Comparison of ENCODE assay signal across 12 cellular contexts in genomic region chr4:161642708-161643107, GRCh38.
DNase-seq lines count a peak whose midpoint lies in the region; ATAC-seq, FAIRE-seq and TF ChIP-seq lines count a peak whose summit lies in the region.
"Had no signal": no experiment of that assay in that cellular context is flagged by ENCODE, and none has a peak within 500 bp of the region (broad histone marks: within the 10 kb centered on the region; RNA-seq: fewer than 3 reads in every experiment).

No MANE protein-coding gene starts in this region.

- no peak overlapping the region for H3K9ac ChIP-seq in Karpas-422 (ENCODE audit: low read length)
- no peak overlapping the region for H3K9ac ChIP-seq in adipocyte (ENCODE audit: low read length)

- H3K9me3 ChIP-seq in Karpas-422 (ENCODE audit: low read length) = peaks cover 28% of the 10 kb centered on the region
- H3K9me3 ChIP-seq in adipocyte (ENCODE audit: control insufficient read depth, low read length) = peaks cover 8% of the 10 kb centered on the region
- H3K9me3 ChIP-seq in thyroid gland = no peaks in the 10 kb centered on the region
- H3K9me3 ChIP-seq: thoracic aorta had no signal

- TF ChIP-seq CTCF in D721Med (IDR thresholded peaks at IDR 0.05; ENCODE audit: insufficient read depth, missing control alignments) = peak; percentile 4
- no peak for TF ChIP-seq CTCF in thyroid gland (IDR thresholded peaks at IDR 0.05)

- H2AFZ ChIP-seq in Karpas-422 (ENCODE audit: low read length) = no peak overlapping the region

- H3K4me3 ChIP-seq in Karpas-422 (ENCODE audit: low read length) (no peak overlapping the region), adipocyte (ENCODE audit: low read length) (no peak overlapping the region), thyroid gland (replicated peaks in 1 of 3) (no peak overlapping the region)
- H3K4me3 ChIP-seq: thoracic aorta had no signal

- H3K4me2 ChIP-seq in Karpas-422 (ENCODE audit: low read depth, low read length, poor library complexity, severe bottlenecking) = no peak overlapping the region

- no peak for TF ChIP-seq POLR2A in thyroid gland (IDR thresholded peaks at IDR 0.05)

- H3K79me2 ChIP-seq in Karpas-422 (ENCODE audit: low read length) = no peaks in the 10 kb centered on the region

- H3K4me1 ChIP-seq in Karpas-422 (ENCODE audit: low read length) = no peaks in the 10 kb centered on the region
- no peaks in the 10 kb centered on the region for H3K4me1 ChIP-seq in adipocyte (ENCODE audit: control insufficient read depth, insufficient read depth, low read length)
- no peaks in the 10 kb centered on the region for H3K4me1 ChIP-seq in thyroid gland

- no peak overlapping the region for H3K27ac ChIP-seq in Karpas-422 (ENCODE audit: low read length)
- no peak overlapping the region for H3K27ac ChIP-seq in thyroid gland
- H3K27ac ChIP-seq: thoracic aorta had no signal

- WGBS in thyroid gland, 2 donors = 70 to 80% methylated on average over 1 of the region's 1 CpG

- intact Hi-C loops in thyroid gland (cut with DNase I) = no loop called here

- no peak for ATAC-seq in GM19452 (IDR thresholded peaks at IDR 0.05; ENCODE audit: unreplicated experiment)
- ATAC-seq in HG03354 (IDR thresholded peaks at IDR 0.05; ENCODE audit: poor library complexity, severe bottlenecking, unreplicated experiment) = no peak
- ATAC-seq: naive thymus-derived CD4-positive, alpha-beta T cell had no signal

- H4K20me1 ChIP-seq in Karpas-422 (ENCODE audit: insufficient read depth, low read depth, low read length) = no peaks in the 10 kb centered on the region

- H3K36me3 ChIP-seq in Karpas-422 (ENCODE audit: insufficient read depth, low read length) (no peaks in the 10 kb centered on the region), adipocyte (ENCODE audit: control insufficient read depth, insufficient read depth, low read length, severe bottlenecking) (no peaks in the 10 kb centered on the region), thyroid gland (no peaks in the 10 kb centered on the region)
- H3K36me3 ChIP-seq: thoracic aorta had no signal

- no peaks in the 10 kb centered on the region for H3K9me2 ChIP-seq in Karpas-422 (replicated peaks; ENCODE audit: insufficient read depth, low read length)

- H3K27me3 ChIP-seq in Karpas-422 (ENCODE audit: low read length) (no peaks in the 10 kb centered on the region), adipocyte (replicated peaks; ENCODE audit: control insufficient read depth, insufficient read depth, low read length) (no peaks in the 10 kb centered on the region), thyroid gland (no peaks in the 10 kb centered on the region)

- FAIRE-seq in D721Med (lab: Jason Lieb, UNC) (peak; percentile 75), islet of Langerhans (lab: Jason Lieb, UNC) (peak; percentile 47)

- no peak for DNase-seq in D721Med (ENCODE audit: insufficient read length, low spot score)
- peak; percentile 49 for DNase-seq in Karpas-422
- DNase-seq in adipocyte (ENCODE audit: low read depth) = peak; percentile 50
- DNase-seq in thyroid gland = no peak
- DNase-seq in GDM1 (lab: John Stamatoyannopoulos, UW) = no peak
- DNase-seq: activated CD4-positive, alpha-beta T cell treated with anti-CD3 and anti-CD28 coated beads for 4 hours; islet precursor cell; naive thymus-derived CD4-positive, alpha-beta T cell had no signal

Comparison
In these comparisons a context has a peak if more than half of its experiments do, and no peak if none do; other contexts are left out.
1. DNase-seq: peak in Karpas-422 (single experiment) and adipocyte (single experiment); none in D721Med (single experiment), thyroid gland (0 of 2) and GDM1 (single experiment).